Comparison of ENCODE assay signal across 18 cellular contexts in the genomic region with DNA sequence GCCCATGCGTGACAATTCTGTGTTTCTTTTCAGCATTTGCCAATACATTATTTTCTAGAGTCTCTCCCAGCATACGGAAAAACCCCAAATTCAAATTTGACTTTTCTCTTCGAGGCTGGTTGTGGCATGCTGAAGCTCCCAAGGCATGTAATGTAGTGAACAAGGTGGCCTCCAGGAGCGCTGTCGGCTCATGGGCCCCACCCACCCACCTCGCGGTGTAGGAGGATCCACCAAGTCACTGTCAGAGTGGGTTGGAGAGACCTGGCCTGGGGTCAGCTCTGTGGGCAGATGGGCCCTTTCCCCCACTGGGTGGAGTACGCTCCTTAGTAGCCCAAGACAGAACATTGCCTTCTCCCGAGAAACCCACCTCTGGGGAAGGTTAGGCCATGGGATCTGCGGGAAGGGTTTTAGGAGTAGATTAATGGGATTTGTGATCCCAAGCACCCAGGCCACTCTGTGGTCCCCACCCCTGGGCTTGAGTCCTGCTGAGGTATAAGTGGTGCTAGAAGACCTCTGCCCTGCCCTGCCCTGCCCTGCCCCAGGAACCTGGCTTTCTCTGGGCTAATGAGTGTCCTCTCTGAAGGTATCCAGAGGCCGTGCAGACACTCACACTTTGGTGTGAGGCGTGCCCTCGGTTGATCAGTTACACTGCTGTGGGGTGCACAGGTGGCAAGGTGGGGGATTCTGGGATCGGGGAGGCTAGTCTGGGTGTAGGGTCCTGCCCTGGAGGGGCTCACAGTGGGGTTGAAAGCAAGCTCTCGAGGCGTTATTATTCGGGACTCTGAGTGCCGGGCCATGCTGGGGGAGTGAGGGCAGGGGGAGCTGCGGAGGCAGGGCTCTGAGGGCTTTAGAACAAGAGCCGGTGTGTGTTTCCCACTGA.
DNase-seq lines count a peak whose midpoint lies in the region; ATAC-seq and TF ChIP-seq lines count a peak whose summit lies in the region.
"Had no signal": no experiment of that assay in that cellular context is flagged by ENCODE, and none has a peak within 500 bp of the region (broad histone marks: within the 10 kb centered on the region; RNA-seq: fewer than 3 reads in every experiment).

No MANE protein-coding gene starts in this region.

- no peak overlapping the region for H2BK15ac ChIP-seq in H9 (ENCODE audit: low read depth, low read length)

- H3K79me2 ChIP-seq in H9 (ENCODE audit: insufficient read depth, low read length) = no peaks in the 10 kb centered on the region
- H3K79me2 ChIP-seq in MM.1S (ENCODE audit: low read length) = no peaks in the 10 kb centered on the region

- H3K4me1 ChIP-seq in H9 (ENCODE audit: insufficient read depth, low read length) (no peaks in the 10 kb centered on the region), colonic mucosa (no peaks in the 10 kb centered on the region), MM.1S (ENCODE audit: low read length) (no peaks in the 10 kb centered on the region)
- H3K4me1 ChIP-seq: gastrocnemius medialis, left lung had no signal

- H3F3A ChIP-seq in MM.1S (ENCODE audit: insufficient read depth, low read length) = no peaks in the 10 kb centered on the region

- H3K23me2 ChIP-seq in H9 (ENCODE audit: insufficient read length, low read depth, low read length, poor library complexity, severe bottlenecking) = no peaks in the 10 kb centered on the region

- H3K27me3 ChIP-seq in H9 (ENCODE audit: insufficient read depth, low read length) (no peaks in the 10 kb centered on the region), colonic mucosa (no peaks in the 10 kb centered on the region), MM.1S (replicated peaks; ENCODE audit: insufficient read depth, low read length) (no peaks in the 10 kb centered on the region)
- H3K27me3 ChIP-seq: gastrocnemius medialis, left lung had no signal

- H3K4ac ChIP-seq in H9 (ENCODE audit: low read depth, low read length) = no peak overlapping the region

- no peak overlapping the region for H3K18ac ChIP-seq in H9 (ENCODE audit: insufficient read length, low read depth, low read length)

- DNase-seq in H9 (peak; percentile 66), RPMI8226 (peak; percentile 20), endothelial cell (ENCODE audit: low spot score) (no peak), posterior vena cava (ENCODE audit: low spot score) (peak; percentile 54), colonic mucosa (no peak), MM.1S (no peak)
- DNase-seq: activated CD4-positive, CD25-positive, alpha-beta regulatory T cell; AML-193; cerebellar nuclear complex; gastrocnemius medialis; HCEC 1CT; NCI-H146; NCI-H2171 treated with DMSO at 0.1 percent for 48 hours; NCI-H69; PC-3 had no signal

- no peak overlapping the region for H2BK20ac ChIP-seq in H9 (ENCODE audit: low read depth, low read length, poor library complexity, severe bottlenecking)

- WGBS in H9 (ENCODE audit: extremely low coverage, insufficient read length, low lambda C conversion rate) = no CpG with 5 or more reads among the region's 20 CpGs

- H3K9me3 ChIP-seq in H9 (ENCODE audit: control insufficient read depth, low read depth, low read length) (no peaks in the 10 kb centered on the region), colonic mucosa (no peaks in the 10 kb centered on the region), MM.1S (replicated peaks; ENCODE audit: insufficient read depth, low read length) (no peaks in the 10 kb centered on the region)
- H3K9me3 ChIP-seq: gastrocnemius medialis, left lung had no signal

- H3K9me3 Mint-ChIP-seq in H9 (no peaks in the 10 kb centered on the region), endothelial cell (ENCODE audit: unreplicated experiment) (no peaks in the 10 kb centered on the region)
- H3K9me3 Mint-ChIP-seq: T-helper 2 cell treated with Interferon-gamma antibody and Interleukin-4, amounts not matched to agents 5 μg/mL and 100 μg/mL, for 36 hours had no signal

- H2AFZ ChIP-seq in H9 (ENCODE audit: low read length) (no peak overlapping the region), MM.1S (ENCODE audit: low read length) (no peak overlapping the region)

- H3K56ac ChIP-seq in H9 (ENCODE audit: insufficient read length, low read depth, low read length) = no peak overlapping the region

- H3K4me2 ChIP-seq in H9 (ENCODE audit: insufficient read depth, insufficient read length, low read length) (no peak overlapping the region), MM.1S (ENCODE audit: low read depth, low read length) (no peak overlapping the region)

- H4K5ac ChIP-seq in H9 (ENCODE audit: insufficient read length, low read depth, low read length) = no peak overlapping the region

- ATAC-seq in activated CD4-positive, CD25-positive, alpha-beta regulatory T cell treated with anti-CD3 and anti-CD28 coated beads, Interleukin-2, amount 50 U/mL, for 24 hours = no peak
- ATAC-seq: gastrocnemius medialis, PC-3 had no signal

- no peak overlapping the region for H2BK12ac ChIP-seq in H9 (ENCODE audit: insufficient read length, low read depth, low read length)

- no peak overlapping the region for H2BK120ac ChIP-seq in H9 (ENCODE audit: low read depth, low read length, poor library complexity, severe bottlenecking)

- H4K91ac ChIP-seq in H9 (ENCODE audit: insufficient read length, low read depth, low read length) = no peak overlapping the region

- no peak overlapping the region for H3K9ac ChIP-seq in H9 (ENCODE audit: extremely low read depth, insufficient read length, low read length)
- H3K9ac ChIP-seq in colonic mucosa (ENCODE audit: low read depth in 2 of 2, low read length in 2 of 2) = no peak overlapping the region
- no peak overlapping the region for H3K9ac ChIP-seq in MM.1S (ENCODE audit: low read length)

- H2BK5ac ChIP-seq in H9 (ENCODE audit: insufficient read length, low read length) = no peak overlapping the region

- intact Hi-C loops in posterior vena cava (cut with DNase I) = no loop called here
- intact Hi-C loops in colonic mucosa (cut with DNase I) = no loop called here

- H3K4me1 Mint-ChIP-seq in H9 = peaks cover 14 to 24% of the 10 kb centered on the region in 2 experiments
- H3K4me1 Mint-ChIP-seq in endothelial cell (ENCODE audit: unreplicated experiment) = peaks cover 17% of the 10 kb centered on the region

- H4K20me1 ChIP-seq in H9 (ENCODE audit: control insufficient read depth, insufficient read depth, insufficient read length) (no peaks in the 10 kb centered on the region), MM.1S (ENCODE audit: insufficient read depth, low read length) (no peaks in the 10 kb centered on the region)

- H3K27ac Mint-ChIP-seq in H9 (peak overlapping the region in 1 of 3 experiments; percentile 86; a peak in 1 of 7 replicates), endothelial cell (ENCODE audit: unreplicated experiment) (no peak overlapping the region)
- H3K27ac Mint-ChIP-seq: T-helper 2 cell treated with Interferon-gamma antibody and Interleukin-4, amounts not matched to agents 5 μg/mL and 100 μg/mL, for 36 hours had no signal

- H3K27ac ChIP-seq in H9 (ENCODE audit: insufficient read length, low read depth, low read length) = no peak overlapping the region
- H3K27ac ChIP-seq in colonic mucosa = no peak overlapping the region
- no peak overlapping the region for H3K27ac ChIP-seq in MM.1S (ENCODE audit: low read length)
- H3K27ac ChIP-seq: gastrocnemius medialis, left lung had no signal

- no peaks in the 10 kb centered on the region for H3K9me2 ChIP-seq in MM.1S (replicated peaks; ENCODE audit: insufficient read depth, low read length)

- H3T11ph ChIP-seq in H9 (ENCODE audit: low read length) = no peak overlapping the region

- H3K36me3 ChIP-seq in colonic mucosa = no peaks in the 10 kb centered on the region
- H3K36me3 ChIP-seq in MM.1S (replicated peaks; ENCODE audit: insufficient read depth, low read length) = no peaks in the 10 kb centered on the region
- H3K36me3 ChIP-seq: gastrocnemius medialis, left lung had no signal

- TF ChIP-seq CTCF in H9 (conservative IDR thresholded peaks at IDR 0.05) = peak; percentile 67
- TF ChIP-seq CTCF in endothelial cell (IDR thresholded peaks at IDR 0.05; ENCODE audit: unreplicated experiment) = peak; percentile 39
- no peak for TF ChIP-seq CTCF in colonic mucosa (IDR thresholded peaks at IDR 0.05)
- no peak for TF ChIP-seq CTCF in MM.1S (IDR thresholded peaks at IDR 0.05; ENCODE audit: low read length)

- no peak overlapping the region for H2AK5ac ChIP-seq in H9 (ENCODE audit: insufficient read length, low read length)

- H3K23ac ChIP-seq in H9 (ENCODE audit: insufficient read length, low read depth, low read length) = no peak overlapping the region

- no peaks in the 10 kb centered on the region for H3K79me1 ChIP-seq in H9 (ENCODE audit: insufficient read depth, low read depth, low read length, poor library complexity, severe bottlenecking)

- H3K14ac ChIP-seq in H9 (ENCODE audit: insufficient read depth, low read length) = no peak overlapping the region

- no peak overlapping the region for H3K4me3 ChIP-seq in colonic mucosa
- H3K4me3 ChIP-seq in MM.1S (ENCODE audit: low read length) = no peak overlapping the region
- H3K4me3 ChIP-seq: gastrocnemius medialis, left lung had no signal

- H3K36me3 Mint-ChIP-seq in H9 (ENCODE audit: insufficient read depth in 1 of 3, low read depth in 3 of 3) (no peaks in the 10 kb centered on the region; a peak in 2 of 7 replicates), endothelial cell (ENCODE audit: low read depth, unreplicated experiment) (no peaks in the 10 kb centered on the region)

- H4K8ac ChIP-seq in H9 (replicated peaks; ENCODE audit: insufficient read length, low read depth, low read length) = no peak overlapping the region

- H3K4me3 Mint-ChIP-seq in H9 (no peak overlapping the region), endothelial cell (ENCODE audit: unreplicated experiment) (no peak overlapping the region)
- H3K4me3 Mint-ChIP-seq: T-helper 2 cell treated with Interferon-gamma antibody and Interleukin-4, amounts not matched to agents 5 μg/mL and 100 μg/mL, for 36 hours had no signal

- H3K27me3 Mint-ChIP-seq in H9 (ENCODE audit: low read depth) (no peaks in the 10 kb centered on the region; the same call in 1 of the 2 replicates), endothelial cell (ENCODE audit: unreplicated experiment) (peaks cover 4% of the 10 kb centered on the region)

Comparison
In these comparisons a context has a peak if more than half of its experiments do, and no peak if none do; other contexts are left out.
1. DNase-seq: peak in H9 (single experiment), RPMI8226 (single experiment) and posterior vena cava (single experiment); none in endothelial cell (single experiment), colonic mucosa (single experiment) and MM.1S (single experiment).
2. CTCF ChIP-seq: peak in H9 (single experiment) and endothelial cell (single experiment); none in colonic mucosa (single experiment) and MM.1S (single experiment).